In the genomic region with DNA sequence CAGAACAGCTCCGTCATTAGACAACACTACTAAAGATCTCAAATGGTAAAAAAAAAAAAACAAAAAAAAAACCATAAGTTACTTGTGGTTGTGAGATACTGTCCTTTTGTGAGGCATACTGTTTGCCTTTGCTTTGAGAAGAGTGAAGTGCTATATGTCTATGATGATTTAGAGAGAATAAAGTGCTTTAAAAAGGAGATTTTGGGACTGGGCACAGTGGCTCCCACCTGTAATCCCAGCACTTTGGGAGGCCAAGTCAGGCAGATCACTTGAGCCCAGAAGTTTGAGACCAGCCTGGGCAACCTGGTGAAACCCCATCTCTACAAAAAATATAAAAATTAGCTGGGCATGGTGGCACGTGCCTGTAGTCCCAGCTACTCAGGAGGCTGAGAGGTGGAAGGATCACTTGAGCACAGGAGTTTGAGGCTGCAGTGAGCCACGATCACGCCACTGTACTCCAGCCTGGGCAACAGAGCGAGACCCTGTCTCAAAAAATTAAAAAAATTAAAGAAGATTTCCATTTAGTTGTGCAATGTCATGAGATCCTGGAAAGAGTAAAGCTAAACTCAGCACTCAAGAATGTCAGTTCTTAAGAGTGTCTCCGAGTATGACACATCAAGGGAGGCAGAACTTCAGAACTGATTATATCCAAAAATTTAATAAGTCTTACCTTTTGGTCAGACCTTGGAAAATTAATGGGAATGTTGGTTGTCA, we compare ENCODE assay signal across 2 cellular contexts.
TF ChIP-seq lines count a peak whose summit lies in the region.

No MANE protein-coding gene starts in this region.

TF ChIP-seq in IMR-90, 13 proteins besides CTCF, POLR2A, EP300 and RAD21:
- TF ChIP-seq RCOR1 (IDR thresholded peaks at IDR 0.05; ENCODE audit: insufficient replicate concordance, low read length) (no peak), CEBPB (IDR thresholded peaks at IDR 0.05; ENCODE audit: low read depth, low read length) (peak; percentile 86)

TF ChIP-seq in H1, 55 proteins besides CTCF, POLR2A, EP300 and RAD21:
- TF ChIP-seq TAF7 (optimal IDR thresholded peaks at IDR 0.05; ENCODE audit: borderline replicate concordance, low read depth, low read length) (peak; percentile 93), TBP (IDR thresholded peaks at IDR 0.05; ENCODE audit: low read depth, low read length) (peak; percentile 70; the same call in 1 of the 2 replicates), POLR2AphosphoS5 (IDR thresholded peaks at IDR 0.05; ENCODE audit: low read depth, low read length) (0 out of 2 replicates have a peak, but pooled peaks have one; percentile 21), EGR1 (IDR thresholded peaks at IDR 0.05; ENCODE audit: borderline replicate concordance, low read depth, low read length) (no peak)
